ENCODE assay signal across 1 cellular context in the genomic region with DNA sequence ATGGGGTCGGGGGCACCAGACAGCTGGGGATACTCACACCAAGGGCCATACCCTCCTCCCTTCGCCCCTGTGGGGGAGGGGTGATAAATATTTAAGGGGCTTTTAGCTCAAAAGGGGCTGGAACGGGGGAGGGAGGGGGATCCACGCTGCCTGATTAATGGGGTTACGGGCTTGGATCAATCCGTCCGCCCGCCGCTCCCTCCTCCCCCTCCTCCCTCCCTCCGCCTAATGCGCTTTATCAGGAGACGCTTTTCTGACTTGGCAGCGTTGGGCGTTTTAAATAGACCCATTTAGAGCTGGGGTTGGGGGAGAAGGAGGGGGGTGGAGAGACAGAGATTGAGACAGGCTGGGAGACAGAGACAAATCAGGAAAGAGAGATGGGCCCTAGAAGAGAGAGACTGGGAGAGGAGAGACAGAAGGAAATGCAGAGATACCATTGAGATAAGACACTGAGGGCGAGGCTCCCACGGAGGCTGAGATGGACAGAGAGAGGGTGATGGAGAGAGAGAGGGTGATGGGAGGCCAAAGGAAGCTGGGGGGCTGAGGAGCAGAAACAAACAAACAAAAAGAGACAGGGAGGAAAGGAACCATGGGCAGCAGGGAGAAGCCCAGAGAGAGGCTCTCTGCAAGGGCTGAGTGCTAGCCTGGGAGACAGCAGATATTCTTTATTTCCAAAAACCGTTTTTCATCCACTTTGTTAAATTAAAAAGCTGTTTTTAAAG.
TF ChIP-seq lines count a peak whose summit lies in the region.

No MANE protein-coding gene starts in this region.

TF ChIP-seq in IMR-90, 13 proteins besides CTCF, POLR2A, EP300 and RAD21:
- TF ChIP-seq, protein P1, sequence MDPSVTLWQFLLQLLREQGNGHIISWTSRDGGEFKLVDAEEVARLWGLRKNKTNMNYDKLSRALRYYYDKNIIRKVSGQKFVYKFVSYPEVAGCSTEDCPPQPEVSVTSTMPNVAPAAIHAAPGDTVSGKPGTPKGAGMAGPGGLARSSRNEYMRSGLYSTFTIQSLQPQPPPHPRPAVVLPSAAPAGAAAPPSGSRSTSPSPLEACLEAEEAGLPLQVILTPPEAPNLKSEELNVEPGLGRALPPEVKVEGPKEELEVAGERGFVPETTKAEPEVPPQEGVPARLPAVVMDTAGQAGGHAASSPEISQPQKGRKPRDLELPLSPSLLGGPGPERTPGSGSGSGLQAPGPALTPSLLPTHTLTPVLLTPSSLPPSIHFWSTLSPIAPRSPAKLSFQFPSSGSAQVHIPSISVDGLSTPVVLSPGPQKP (IDR thresholded peaks at IDR 0.05; ENCODE audit: borderline replicate concordance, low read depth, low read length) = no peak
- TF ChIP-seq MAFK (IDR thresholded peaks at IDR 0.05; ENCODE audit: low read depth, low read length) = no peak
- TF ChIP-seq FOS (IDR thresholded peaks at IDR 0.05; ENCODE audit: low read depth, low read length) = no peak
- no peak for TF ChIP-seq BHLHE40 (IDR thresholded peaks at IDR 0.05; ENCODE audit: low read depth, low read length)
- TF ChIP-seq MAZ (IDR thresholded peaks at IDR 0.05; ENCODE audit: borderline replicate concordance, low read depth, low read length) = no peak
- TF ChIP-seq CEBPB (IDR thresholded peaks at IDR 0.05; ENCODE audit: low read depth, low read length) = no peak
- no peak for TF ChIP-seq CHD1 (IDR thresholded peaks at IDR 0.05; ENCODE audit: low read depth, low read length)
- TF ChIP-seq SMC3 (IDR thresholded peaks at IDR 0.05; ENCODE audit: low read depth, low read length) = no peak
- no peak for TF ChIP-seq RCOR1 (IDR thresholded peaks at IDR 0.05; ENCODE audit: insufficient replicate concordance, low read length)
- TF ChIP-seq MXI1 (IDR thresholded peaks at IDR 0.05; ENCODE audit: borderline replicate concordance, low read depth, low read length) = no peak
- no peak for TF ChIP-seq RFX5 (IDR thresholded peaks at IDR 0.05; ENCODE audit: low read depth, low read length)
- TF ChIP-seq, protein P2, sequence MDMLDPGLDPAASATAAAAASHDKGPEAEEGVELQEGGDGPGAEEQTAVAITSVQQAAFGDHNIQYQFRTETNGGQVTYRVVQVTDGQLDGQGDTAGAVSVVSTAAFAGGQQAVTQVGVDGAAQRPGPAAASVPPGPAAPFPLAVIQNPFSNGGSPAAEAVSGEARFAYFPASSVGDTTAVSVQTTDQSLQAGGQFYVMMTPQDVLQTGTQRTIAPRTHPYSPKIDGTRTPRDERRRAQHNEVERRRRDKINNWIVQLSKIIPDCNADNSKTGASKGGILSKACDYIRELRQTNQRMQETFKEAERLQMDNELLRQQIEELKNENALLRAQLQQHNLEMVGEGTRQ (IDR thresholded peaks at IDR 0.05; ENCODE audit: low read depth, low read length) = no peak
- no peak for TF ChIP-seq NFE2L2 (IDR thresholded peaks at IDR 0.05; ENCODE audit: low read depth, low read length)
